1 cellular context compared by ENCODE assay signal in genomic region chrX:149541521-149542047, GRCh38.
TF ChIP-seq lines count a peak whose summit lies in the region.

No MANE protein-coding gene starts in this region.

TF ChIP-seq in H1, 55 proteins besides CTCF, POLR2A, EP300 and RAD21:
- TF ChIP-seq NANOG (IDR thresholded peaks at IDR 0.05; ENCODE audit: insufficient read depth, low read depth, low read length, poor library complexity, severe bottlenecking) = no peak
- TF ChIP-seq ASH2L (IDR thresholded peaks at IDR 0.05; ENCODE audit: low read length) = no peak
- TF ChIP-seq SP1 (IDR thresholded peaks at IDR 0.05; ENCODE audit: low read depth, low read length) = no peak
- TF ChIP-seq JUN (IDR thresholded peaks at IDR 0.05; ENCODE audit: low read depth, low read length) = no peak
- TF ChIP-seq SAP30 (IDR thresholded peaks at IDR 0.05; ENCODE audit: insufficient read depth, insufficient replicate concordance, low read length) = no peak
- no peak for TF ChIP-seq CTBP2 (IDR thresholded peaks at IDR 0.05; ENCODE audit: borderline replicate concordance, insufficient read depth, insufficient read length, low read length)
- no peak for TF ChIP-seq SIX5 (IDR thresholded peaks at IDR 0.05; ENCODE audit: low read depth, low read length)
- TF ChIP-seq TAF1 (IDR thresholded peaks at IDR 0.05; ENCODE audit: low read depth, low read length) = no peak
- no peak for TF ChIP-seq JUND (IDR thresholded peaks at IDR 0.05; ENCODE audit: low read length)
- TF ChIP-seq CBX5 (IDR thresholded peaks at IDR 0.05; ENCODE audit: low read depth, low read length) = no peak
- no peak for TF ChIP-seq GABPA (IDR thresholded peaks at IDR 0.05; ENCODE audit: borderline replicate concordance, insufficient read depth, low read length)
- no peak for TF ChIP-seq SP4 (IDR thresholded peaks at IDR 0.05; ENCODE audit: low read length)
- no peak for TF ChIP-seq EGR1 (IDR thresholded peaks at IDR 0.05; ENCODE audit: borderline replicate concordance, low read depth, low read length)
- TF ChIP-seq GTF2F1 (IDR thresholded peaks at IDR 0.05; ENCODE audit: borderline replicate concordance, low read depth, low read length) = no peak
